In genomic region chr14:24110060-24110459, GRCh38 we compare ENCODE assay signal across 16 cellular contexts. TPM values are rescaled to one million over a fixed set of nuclear protein-coding genes. Genes with fewer than 3 reads are reported as not detected.
"Had no signal": no experiment of that assay in that cellular context is flagged by ENCODE, and none has a peak within 500 bp of the region (broad histone marks: within the 10 kb centered on the region; RNA-seq: fewer than 3 reads in every experiment).

No MANE protein-coding gene starts in this region.

- H3K27ac Mint-ChIP-seq: mesothelial cell of epicardium had no signal

- H3K36me3 Mint-ChIP-seq: mesothelial cell of epicardium had no signal

- FAIRE-seq: kidney, urothelium cell line had no signal

- DNase-seq: activated CD4-positive, alpha-beta memory T cell treated with anti-CD3 and anti-CD28 coated beads, Interleukin-2, amount 10 ng/mL, durations not matched to agents 7 days and 5 days; activated naive CD4-positive, alpha-beta T cell treated with anti-CD3 and anti-CD28 coated beads, Interleukin-2, amount 10 ng/mL, durations not matched to agents 7 days and 5 days; central memory CD4-positive, alpha-beta T cell; cortex of kidney; effector CD8-positive, alpha-beta T cell; kidney; left ventricle myocardium superior; stimulated activated CD4-positive, alpha-beta T cell treated with anti-CD3 and anti-CD28 coated beads, Interleukin-15, amount 100 ng/mL, for 24 hours; stimulated activated CD4-positive, alpha-beta T cell treated with anti-CD3 and anti-CD28 coated beads, Interleukin-4, amount 100 ng/mL, for 24 hours; stimulated activated naive CD8-positive, alpha-beta T cell treated with anti-CD3 and anti-CD28 coated beads, Interleukin-15, amount 100 ng/mL, for 72 hours; T-helper 9 cell had no signal

- H3K27ac ChIP-seq: parathyroid adenoma had no signal

- H3K9me3 Mint-ChIP-seq: activated CD4-positive, alpha-beta memory T cell treated with anti-CD3 and anti-CD28 coated beads, Interleukin-2, amount 10 ng/mL, durations not matched to agents 7 days and 5 days; activated naive CD4-positive, alpha-beta T cell treated with anti-CD3 and anti-CD28 coated beads, Interleukin-2, amount 10 ng/mL, durations not matched to agents 7 days and 5 days; activated T-helper 2 cell treated with anti-CD3 and anti-CD28 coated beads, Interferon-gamma antibody, Interleukin-2, Interleukin-4, amounts not matched to agents 10 μg/mL and 5 μg/mL and 100 μg/mL, durations not matched to agents 14 hours and 24 hours and 36 hours; stimulated activated naive CD8-positive, alpha-beta T cell treated with anti-CD3 and anti-CD28 coated beads, Interleukin-15, amount 100 ng/mL, for 72 hours had no signal

- H3K9ac ChIP-seq: parathyroid adenoma had no signal

- H2AFZ ChIP-seq: parathyroid adenoma had no signal

- H3K27me3 Mint-ChIP-seq: activated CD4-positive, alpha-beta memory T cell treated with anti-CD3 and anti-CD28 coated beads, Interleukin-2, amount 10 ng/mL, durations not matched to agents 7 days and 5 days; activated naive CD4-positive, alpha-beta T cell treated with anti-CD3 and anti-CD28 coated beads, Interleukin-2, amount 10 ng/mL, durations not matched to agents 7 days and 5 days; stimulated activated naive CD8-positive, alpha-beta T cell treated with anti-CD3 and anti-CD28 coated beads, Interleukin-15, amount 100 ng/mL, for 72 hours had no signal

- ATAC-seq: left ventricle myocardium superior; stimulated activated naive CD8-positive, alpha-beta T cell treated with anti-CD3 and anti-CD28 coated beads, Interleukin-15, amount 100 ng/mL, for 72 hours had no signal

- H3K4me3 Mint-ChIP-seq: activated CD4-positive, alpha-beta memory T cell treated with anti-CD3 and anti-CD28 coated beads, Interleukin-2, amount 10 ng/mL, durations not matched to agents 7 days and 5 days; activated naive CD4-positive, alpha-beta T cell treated with anti-CD3 and anti-CD28 coated beads, Interleukin-2, amount 10 ng/mL, durations not matched to agents 7 days and 5 days; mesothelial cell of epicardium had no signal

RNA-seq across cellular contexts. Expression of gene FITM1, which starts 20.4 kb away (rescaled TPM):
- total RNA-seq: epithelial cell of proximal tubule had no signal
